ENCODE assay signal across 12 cellular contexts in the genomic region with DNA sequence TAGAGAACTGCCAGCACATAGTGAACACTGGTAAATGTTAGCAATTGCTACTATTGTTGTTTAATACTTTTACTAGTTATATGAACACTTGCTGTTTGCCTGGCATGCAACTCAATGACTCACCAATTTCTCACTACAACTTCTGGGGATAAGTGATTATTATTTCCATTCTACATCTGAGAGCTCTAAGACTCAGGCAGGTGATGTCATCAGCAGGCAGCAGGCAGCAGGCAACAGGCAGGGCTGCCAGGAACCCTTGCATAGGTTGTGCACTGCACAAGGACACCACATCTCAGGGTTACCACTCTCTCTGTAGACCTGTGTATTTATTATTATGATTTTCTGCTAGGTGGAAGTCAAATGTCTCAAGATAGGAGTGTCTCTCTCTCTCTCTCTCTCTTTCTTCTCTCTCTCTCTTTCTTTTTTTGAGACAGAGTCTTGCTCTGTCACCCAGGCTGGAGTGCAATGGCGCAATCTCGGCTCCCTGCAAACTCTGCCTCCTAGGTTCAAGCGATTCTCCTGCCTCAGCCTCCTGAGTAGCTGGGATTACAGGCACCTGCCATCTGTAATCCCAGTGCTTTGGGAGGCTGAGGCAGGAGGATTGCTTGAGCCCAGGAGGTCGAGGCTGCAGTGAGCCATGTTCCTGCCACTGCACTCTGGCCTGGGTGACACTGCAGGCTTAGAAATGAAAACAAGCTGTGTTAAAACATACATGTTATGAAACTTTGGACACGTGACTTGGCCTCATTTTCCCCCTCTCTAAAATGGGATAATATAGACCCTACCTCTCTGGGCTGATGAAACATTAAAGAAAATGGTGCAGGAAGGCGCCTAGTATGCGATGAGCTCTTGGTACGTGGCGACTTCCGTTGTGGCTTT. TPM values are rescaled to one million over a fixed set of nuclear protein-coding genes. Genes with fewer than 3 reads are reported as not detected.
DNase-seq lines count a peak whose midpoint lies in the region; ATAC-seq and TF ChIP-seq lines count a peak whose summit lies in the region.
"Had no signal": no experiment of that assay in that cellular context is flagged by ENCODE, and none has a peak within 500 bp of the region (broad histone marks: within the 10 kb centered on the region; RNA-seq: fewer than 3 reads in every experiment).

No MANE protein-coding gene starts in this region.

- H3K36me3 Mint-ChIP-seq in activated naive CD4-positive, alpha-beta T cell treated with anti-CD3 and anti-CD28 coated beads, Interleukin-2, amount 10 ng/mL, durations not matched to agents 7 days and 5 days = no peaks in the 10 kb centered on the region
- no peaks in the 10 kb centered on the region for H3K36me3 Mint-ChIP-seq in endodermal cell (ENCODE audit: low read depth)
- H3K36me3 Mint-ChIP-seq in progenitor cell of endocrine pancreas (ENCODE audit: insufficient read depth) = peaks cover 3% of the 10 kb centered on the region

- H3K4me2 ChIP-seq in HCT116 (ENCODE audit: low read length) = no peak overlapping the region

- TF ChIP-seq CTCF in HCT116 (IDR thresholded peaks at IDR 0.05 in 2 of 3, conservative IDR thresholded peaks at IDR 0.05 in 1 of 3; ENCODE audit: borderline replicate concordance in 1 of 3, insufficient read depth in 1 of 3, low read depth in 2 of 3, low read length in 2 of 3) = no peak
- TF ChIP-seq CTCF in upper lobe of right lung (IDR thresholded peaks at IDR 0.05) = no peak
- no peak for TF ChIP-seq CTCF in endodermal cell (conservative IDR thresholded peaks at IDR 0.05)
- no peak for TF ChIP-seq CTCF in progenitor cell of endocrine pancreas (IDR thresholded peaks at IDR 0.05; ENCODE audit: unreplicated experiment)

- H3K9me2 ChIP-seq in HCT116 (ENCODE audit: insufficient read depth) = no peaks in the 10 kb centered on the region

- no peak overlapping the region for H3K9ac ChIP-seq in HCT116 (ENCODE audit: low read length)
- H3K9ac ChIP-seq in endodermal cell (ENCODE audit: extremely low read depth, low read length, poor library complexity, severe bottlenecking) = no peak overlapping the region

- no peak overlapping the region for H2AFZ ChIP-seq in HCT116 (ENCODE audit: low read depth, low read length, poor library complexity, severe bottlenecking)

- H3K4me3 ChIP-seq in HCT116 (replicated peaks in 1 of 2; ENCODE audit: low read depth in 1 of 2, low read length in 2 of 2) = no peak overlapping the region
- H3K4me3 ChIP-seq in upper lobe of right lung = no peak overlapping the region
- no peak overlapping the region for H3K4me3 ChIP-seq in endodermal cell (ENCODE audit: low read length)

- H3K27ac Mint-ChIP-seq in activated naive CD4-positive, alpha-beta T cell treated with anti-CD3 and anti-CD28 coated beads, Interleukin-2, amount 10 ng/mL, durations not matched to agents 7 days and 5 days = peak overlapping the region; percentile 25
- H3K27ac Mint-ChIP-seq in endodermal cell (no peak overlapping the region), progenitor cell of endocrine pancreas (no peak overlapping the region)

- H3K27me3 ChIP-seq in HCT116 (ENCODE audit: insufficient read depth, low read length) = no peaks in the 10 kb centered on the region
- no peaks in the 10 kb centered on the region for H3K27me3 ChIP-seq in upper lobe of right lung
- H3K27me3 ChIP-seq in endodermal cell (ENCODE audit: control insufficient read depth, insufficient read depth, low read length, poor library complexity, severe bottlenecking) = no peaks in the 10 kb centered on the region

- H4K20me1 ChIP-seq in HCT116 (ENCODE audit: insufficient read depth) = no peaks in the 10 kb centered on the region

- WGBS in endodermal cell (ENCODE audit: insufficient coverage in 1 of 2, insufficient read length in 1 of 2), 2 experiments = 89 to 95% methylated on average over 10 of the region's 10 CpGs

- RAD21 ChIA-PET in HCT116 (lab: Charles Lee; ENCODE audit: low non-redundant PET in 1 of 2, low total read pairs in 2 of 2, uncharacterized antibody in 2 of 2, unreplicated experiment in 2 of 2) = no interaction called here

- peaks cover 10 to 28% of the 10 kb centered on the region in 2 experiments; a peak in 3 of 4 replicates for H3K4me1 ChIP-seq in HCT116 (ENCODE audit: control insufficient read depth in 1 of 2, insufficient read depth in 2 of 2, low read length in 2 of 2)
- H3K4me1 ChIP-seq in upper lobe of right lung = peaks cover 4% of the 10 kb centered on the region
- H3K4me1 ChIP-seq in endodermal cell (ENCODE audit: control insufficient read depth, insufficient read depth, low read length) = no peaks in the 10 kb centered on the region

- no peak overlapping the region for H3K27ac ChIP-seq in HCT116 (ENCODE audit: low read depth, low read length)
- no peak overlapping the region for H3K27ac ChIP-seq in upper lobe of right lung
- no peak overlapping the region for H3K27ac ChIP-seq in endodermal cell (ENCODE audit: low read depth, low read length)

- H3K4me3 Mint-ChIP-seq in activated naive CD4-positive, alpha-beta T cell treated with anti-CD3 and anti-CD28 coated beads, Interleukin-2, amount 10 ng/mL, durations not matched to agents 7 days and 5 days = no peak overlapping the region
- H3K4me3 Mint-ChIP-seq in endodermal cell = no peak overlapping the region
- H3K4me3 Mint-ChIP-seq in progenitor cell of endocrine pancreas (ENCODE audit: low read depth) = no peak overlapping the region
- H3K4me3 Mint-ChIP-seq: T-helper 17 cell had no signal

- POLR2A ChIA-PET in HCT116 (lab: Charles Lee) = no interaction called here

- BruUV-seq in HCT116 (replicated peaks; lab: Mats Ljungman, UMichigan) = no TSS peak

- ATAC-seq in HCT116 (no peak), upper lobe of right lung (no peak), HG03097 (IDR thresholded peaks at IDR 0.05; ENCODE audit: low FRiP score, unreplicated experiment) (no peak)
- ATAC-seq: T-helper 17 cell had no signal

- H3K36me3 ChIP-seq in HCT116 (ENCODE audit: control insufficient read depth in 1 of 2, insufficient read depth in 2 of 2, low read length in 2 of 2) = no peaks in the 10 kb centered on the region
- no peaks in the 10 kb centered on the region for H3K36me3 ChIP-seq in upper lobe of right lung
- no peaks in the 10 kb centered on the region for H3K36me3 ChIP-seq in endodermal cell (ENCODE audit: control insufficient read depth, insufficient read depth, low read length)

- peaks cover 16% of the 10 kb centered on the region for H3K27me3 Mint-ChIP-seq in activated naive CD4-positive, alpha-beta T cell treated with anti-CD3 and anti-CD28 coated beads, Interleukin-2, amount 10 ng/mL, durations not matched to agents 7 days and 5 days
- H3K27me3 Mint-ChIP-seq in endodermal cell (ENCODE audit: insufficient read depth) (peaks cover 2% of the 10 kb centered on the region), progenitor cell of endocrine pancreas (no peaks in the 10 kb centered on the region)
- H3K27me3 Mint-ChIP-seq: T-helper 17 cell had no signal

- peaks cover 3% of the 10 kb centered on the region for H3K9me3 Mint-ChIP-seq in activated naive CD4-positive, alpha-beta T cell treated with anti-CD3 and anti-CD28 coated beads, Interleukin-2, amount 10 ng/mL, durations not matched to agents 7 days and 5 days
- H3K9me3 Mint-ChIP-seq in endodermal cell (peaks cover 3% of the 10 kb centered on the region), progenitor cell of endocrine pancreas (ENCODE audit: low read depth) (no peaks in the 10 kb centered on the region)

- H3K9me3 ChIP-seq in HCT116 (ENCODE audit: control insufficient read depth in 1 of 2, insufficient read depth in 1 of 2, low read depth in 1 of 2, low read length in 2 of 2) = no peaks in the 10 kb centered on the region
- H3K9me3 ChIP-seq in upper lobe of right lung = no peaks in the 10 kb centered on the region
- H3K9me3 ChIP-seq in endodermal cell (ENCODE audit: control insufficient read depth, low read length) = no peaks in the 10 kb centered on the region

- TF ChIP-seq POLR2A in HCT116 (IDR thresholded peaks at IDR 0.05; ENCODE audit: borderline replicate concordance, extremely low read depth, insufficient read depth, insufficient read length) = no peak

- TF ChIP-seq RAD21 in HCT116 (IDR thresholded peaks at IDR 0.05; ENCODE audit: low read depth) = no peak

- H3K4me1 Mint-ChIP-seq in activated naive CD4-positive, alpha-beta T cell treated with anti-CD3 and anti-CD28 coated beads, Interleukin-2, amount 10 ng/mL, durations not matched to agents 7 days and 5 days = peaks cover 10% of the 10 kb centered on the region
- peaks cover 7% of the 10 kb centered on the region for H3K4me1 Mint-ChIP-seq in endodermal cell
- H3K4me1 Mint-ChIP-seq in progenitor cell of endocrine pancreas (ENCODE audit: low read depth) = peaks cover 12% of the 10 kb centered on the region
- H3K4me1 Mint-ChIP-seq: T-helper 17 cell had no signal

- no peaks in the 10 kb centered on the region for H3K79me2 ChIP-seq in HCT116 (ENCODE audit: insufficient read depth, low read length)

- CTCF ChIA-PET in HCT116 (lab: Charles Lee) = interaction anchor here (1.5 to 1.7 kb wide), 2 partner anchors 20 to 78 kb away, joined by 5 read pairs; no protein-coding TSS in a partner anchor
- CTCF ChIA-PET in activated naive CD4-positive, alpha-beta T cell treated with anti-CD3 and anti-CD28 coated beads, Interleukin-2, amount 10 ng/mL, durations not matched to agents 7 days and 5 days (lab: Charles Lee) = interaction anchor here (0.7 to 1.7 kb wide), 3 partner anchors 9 to 78 kb away, joined by 3 to 6 read pairs (median 6); no protein-coding TSS in a partner anchor

- peak; percentile 75 for DNase-seq in AG20443 (ENCODE audit: low spot score)
- DNase-seq in HCT116 (ENCODE audit: low read depth, low spot score) = no peak
- no peak for DNase-seq in activated naive CD4-positive, alpha-beta T cell treated with anti-CD3 and anti-CD28 coated beads, Interleukin-2, amount 10 ng/mL, durations not matched to agents 7 days and 5 days
- DNase-seq in hepatic stellate cell (ENCODE audit: low spot score) = peak; percentile 51
- DNase-seq in upper lobe of right lung = no peak
- DNase-seq in endodermal cell = no peak
- no peak for DNase-seq in progenitor cell of endocrine pancreas (ENCODE audit: low spot score, unreplicated experiment)
- DNase-seq: DMS79 treated with DMSO at 0.1 percent for 48 hours, NCI-H526, retina, T-helper 17 cell had no signal

- intact Hi-C loops in HCT116 (cut with micrococcal nuclease) = no loop called here
- intact Hi-C loops in upper lobe of right lung (cut with DNase I) = no loop called here

RNA-seq across cellular contexts. Expression of a gene that starts 22.7 kb away (rescaled TPM):
- total RNA-seq in HCT116 (2021; ENCODE audit: unreplicated experiment) = 0.32 TPM
- 0.10 TPM in 1 of 2 replicates, not detected in the other for polyA plus RNA-seq in HCT116 (2012)
- 36.4 TPM for total RNA-seq in upper lobe of right lung
- total RNA-seq in endodermal cell = 10 to 100 TPM; 29.0 to 49.6 TPM
- 2.7 TPM for polyA plus RNA-seq in endodermal cell (2013, experiment 1 of 2)
- 2.8 TPM for polyA plus RNA-seq in endodermal cell (2013, experiment 2 of 2)
- total RNA-seq in progenitor cell of endocrine pancreas = 70.5 and 71.5 TPM in 2 replicates

RNA-seq across cellular contexts. Expression of a gene that starts 33.9 kb away (rescaled TPM):
- total RNA-seq in HCT116 (2021; ENCODE audit: unreplicated experiment) = 6.6 TPM
- polyA plus RNA-seq in HCT116 (2012) = 4.2 and 4.6 TPM in 2 replicates
- 8.7 TPM for total RNA-seq in upper lobe of right lung
- 1 to 10 TPM; 1.4 to 1.5 TPM for total RNA-seq in endodermal cell
- 1.7 TPM for polyA plus RNA-seq in endodermal cell (2013, experiment 1 of 2)
- polyA plus RNA-seq in endodermal cell (2013, experiment 2 of 2) = 2.5 TPM
- total RNA-seq in progenitor cell of endocrine pancreas = 1.7 and 1.8 TPM in 2 replicates

RNA-seq across cellular contexts. Expression of a gene that starts 51.4 kb away (rescaled TPM):
- total RNA-seq in HCT116 (2021; ENCODE audit: unreplicated experiment) (17.4 TPM), upper lobe of right lung (145 TPM), endodermal cell (not detected), progenitor cell of endocrine pancreas (14.2 and 17.3 TPM in 2 replicates)
- 28.6 and 32.2 TPM in 2 replicates for polyA plus RNA-seq in HCT116 (2012)
- not detected for polyA plus RNA-seq in endodermal cell (2013, experiment 1 of 2)
- polyA plus RNA-seq in endodermal cell (2013, experiment 2 of 2) = 0.99 TPM
- total RNA-seq: T-helper 17 cell had no signal

Comparison
In these comparisons a context has a peak if more than half of its experiments do, and no peak if none do; other contexts are left out.
1. DNase-seq: peak in AG20443 (single experiment) and hepatic stellate cell (single experiment); none in HCT116 (single experiment), activated naive CD4-positive, alpha-beta T cell treated with anti-CD3 and anti-CD28 coated beads, Interleukin-2, amount 10 ng/mL, durations not matched to agents 7 days and 5 days (single experiment), upper lobe of right lung (single experiment), endodermal cell (single experiment) and progenitor cell of endocrine pancreas (single experiment).
2. RNA of a gene that starts 22.7 kb away (total RNA-seq): 70.5 to 71.5 TPM in progenitor cell of endocrine pancreas, 29.0 to 49.6 TPM in endodermal cell and 36.4 TPM in upper lobe of right lung (single experiment); 0.32 TPM in HCT116 (single experiment); every median in the first group is over 10 times any median in the second.
3. RNA of a gene that starts 51.4 kb away (total RNA-seq): 145 TPM in upper lobe of right lung (single experiment), 17.4 TPM in HCT116 (single experiment) and 14.2 to 17.3 TPM in progenitor cell of endocrine pancreas; not detected in endodermal cell; every median in the first group is over 10 times any median in the second.